Comparison of ENCODE assay signal across 9 cellular contexts in genomic region chr17:77383613-77384608, GRCh38.
DNase-seq lines count a peak whose midpoint lies in the region; ATAC-seq, FAIRE-seq and TF ChIP-seq lines count a peak whose summit lies in the region.
"Had no signal": no experiment of that assay in that cellular context is flagged by ENCODE, and none has a peak within 500 bp of the region (broad histone marks: within the 10 kb centered on the region; RNA-seq: fewer than 3 reads in every experiment).

No MANE protein-coding gene starts in this region.

- peak overlapping the region; percentile 27 for H3K9ac ChIP-seq in NT2/D1 (ENCODE audit: insufficient read length, low read depth)

- DNase-seq in DMS79 treated with DMSO at 0.1 percent for 48 hours (lab: John Stamatoyannopoulos, UW) (peak; percentile 72), NT2/D1 (ENCODE audit: low read depth, low spot score) (no peak), cardiac muscle cell (ENCODE audit: low read depth in 1 of 2, low spot score in 1 of 2) (no peak), gastrocnemius medialis (peak in 1 of 2 donors; percentile 71), ecto neural progenitor cell (ENCODE audit: low spot score) (no peak), RCC 7860 (ENCODE audit: low spot score) (no peak), NCI-H526 (lab: John Stamatoyannopoulos, UW) (no peak), pons (ENCODE audit: low spot score) (no peak)

- H3K27ac ChIP-seq in cardiac muscle cell: peak overlapping the region; percentile 90
- H3K27ac ChIP-seq in gastrocnemius medialis: peak overlapping the region; percentile 50 to 81 (median 76)

- H3K9me3 ChIP-seq in NT2/D1 (ENCODE audit: insufficient read depth, low read length) (no peaks in the 10 kb centered on the region), cardiac muscle cell (ENCODE audit: low read depth) (no peaks in the 10 kb centered on the region), gastrocnemius medialis (no peaks in the 10 kb centered on the region)
- H3K9me3 ChIP-seq: HAP-1 had no signal

- no peak for FAIRE-seq in RCC 7860 (lab: Jason Lieb, UNC)

- H3K27me3 ChIP-seq in NT2/D1 (ENCODE audit: insufficient read depth, insufficient read length) (no peaks in the 10 kb centered on the region), cardiac muscle cell (no peaks in the 10 kb centered on the region), gastrocnemius medialis (no peaks in the 10 kb centered on the region)

- no peak for TF ChIP-seq POLR2A in gastrocnemius medialis (IDR thresholded peaks at IDR 0.05)

- intact Hi-C loops in gastrocnemius medialis (cut with DNase I; ENCODE audit: low total_unique reads): no loop called here

- H3K4me3 ChIP-seq in NT2/D1 (ENCODE audit: insufficient read length, low read depth): no peak overlapping the region
- no peak overlapping the region for H3K4me3 ChIP-seq in cardiac muscle cell
- peak overlapping the region in 1 of 4 donors; percentile 17 for H3K4me3 ChIP-seq in gastrocnemius medialis
- H3K4me3 ChIP-seq: HAP-1 had no signal

- H3K4me1 ChIP-seq in NT2/D1 (ENCODE audit: insufficient read depth, insufficient read length) (peaks cover 66% of the 10 kb centered on the region), cardiac muscle cell (ENCODE audit: low read depth) (peaks cover 79% of the 10 kb centered on the region), gastrocnemius medialis (peaks cover 76 to 96% of the 10 kb centered on the region in 2 donors)

- in situ Hi-C loops in gastrocnemius medialis (cut with MboI; ENCODE audit: low sequenced_read_pairs in 4 of 4): no loop called here

- ATAC-seq in gastrocnemius medialis: peak; percentile 62 to 75

- H3K36me3 ChIP-seq in NT2/D1 (ENCODE audit: insufficient read depth, insufficient read length, low read length) (peaks cover 26% of the 10 kb centered on the region), cardiac muscle cell (no peaks in the 10 kb centered on the region), gastrocnemius medialis (no peaks in the 10 kb centered on the region)
- H3K36me3 ChIP-seq: HAP-1 had no signal

- no peak for TF ChIP-seq CTCF in cardiac muscle cell (IDR thresholded peaks at IDR 0.05; ENCODE audit: low read depth, low read length)
- TF ChIP-seq CTCF in gastrocnemius medialis (IDR thresholded peaks at IDR 0.05 in 4 of 5, conservative IDR thresholded peaks at IDR 0.05 in 1 of 5): no peak
